ENCODE assay signal across 21 cellular contexts in genomic region chr17:73214851-73215250, GRCh38. TPM values are rescaled to one million over a fixed set of nuclear protein-coding genes. Genes with fewer than 3 reads are reported as not detected.
DNase-seq lines count a peak whose midpoint lies in the region; ATAC-seq and TF ChIP-seq lines count a peak whose summit lies in the region.
"Had no signal": no experiment of that assay in that cellular context is flagged by ENCODE, and none has a peak within 500 bp of the region (broad histone marks: within the 10 kb centered on the region; RNA-seq: fewer than 3 reads in every experiment).

No MANE protein-coding gene starts in this region.

- H3K4me2 ChIP-seq in GM23338 (no peak overlapping the region), Karpas-422 (ENCODE audit: low read depth, low read length, poor library complexity, severe bottlenecking) (no peak overlapping the region)

- no peaks in the 10 kb centered on the region for H3K9me3 Mint-ChIP-seq in CD4-positive, CD25-positive, alpha-beta regulatory T cell
- no peaks in the 10 kb centered on the region for H3K9me3 Mint-ChIP-seq in GM23338
- H3K9me3 Mint-ChIP-seq in stimulated activated effector memory CD8-positive, alpha-beta T cell treated with anti-CD3 and anti-CD28 coated beads, Interleukin-12 subunit alpha, Interleukin-12 subunit beta, amount 100 ng/mL, for 72 hours = no peaks in the 10 kb centered on the region
- H3K9me3 Mint-ChIP-seq: IgD-negative memory B cell had no signal

- peaks cover 78% of the 10 kb centered on the region for H3K79me2 ChIP-seq in GM23338 (replicated peaks; ENCODE audit: insufficient read depth)
- H3K79me2 ChIP-seq in Karpas-422 (ENCODE audit: low read length) = peaks cover 67% of the 10 kb centered on the region

- no peaks in the 10 kb centered on the region for H3K9me3 ChIP-seq in CD4-positive, CD25-positive, alpha-beta regulatory T cell (ENCODE audit: control insufficient read depth in 2 of 2, low read length in 2 of 2)
- H3K9me3 ChIP-seq in endocrine pancreas (ENCODE audit: control insufficient read depth, low read length) = no peaks in the 10 kb centered on the region
- no peaks in the 10 kb centered on the region for H3K9me3 ChIP-seq in Karpas-422 (ENCODE audit: low read length)
- H3K9me3 ChIP-seq: MG63, Peyer's patch, SJCRH30 had no signal

- H3K4me1 ChIP-seq in CD4-positive, CD25-positive, alpha-beta regulatory T cell (ENCODE audit: control insufficient read depth, insufficient read depth, low read length, poor library complexity, severe bottlenecking) = peaks cover 26% of the 10 kb centered on the region
- H3K4me1 ChIP-seq in GM23338 (ENCODE audit: insufficient read depth) = peaks cover 4% of the 10 kb centered on the region; the same call in 1 of the 2 replicates
- H3K4me1 ChIP-seq in endocrine pancreas (ENCODE audit: control insufficient read depth, insufficient read depth, low read length) = no peaks in the 10 kb centered on the region
- no peaks in the 10 kb centered on the region for H3K4me1 ChIP-seq in Karpas-422 (ENCODE audit: low read length)
- H3K4me1 ChIP-seq: Peyer's patch, SJCRH30 had no signal

- H3K27me3 Mint-ChIP-seq in CD4-positive, CD25-positive, alpha-beta regulatory T cell = no peaks in the 10 kb centered on the region
- H3K27me3 Mint-ChIP-seq in GM23338 (ENCODE audit: insufficient read depth, low read depth, poor library complexity) = peaks cover 3% of the 10 kb centered on the region
- H3K27me3 Mint-ChIP-seq: IgD-negative memory B cell had no signal

- peaks cover 21 to 59% (median 40%) of the 10 kb centered on the region in 4 donors for H3K4me1 Mint-ChIP-seq in CD4-positive, CD25-positive, alpha-beta regulatory T cell
- H3K4me1 Mint-ChIP-seq in GM23338 = peaks cover 17% of the 10 kb centered on the region
- peaks cover 31% of the 10 kb centered on the region for H3K4me1 Mint-ChIP-seq in stimulated activated effector memory CD8-positive, alpha-beta T cell treated with anti-CD3 and anti-CD28 coated beads, Interleukin-12 subunit alpha, Interleukin-12 subunit beta, amount 100 ng/mL, for 72 hours

- H2AFZ ChIP-seq in GM23338 (no peak overlapping the region), Karpas-422 (ENCODE audit: low read length) (no peak overlapping the region)

- DNase-seq in CD4-positive, CD25-positive, alpha-beta regulatory T cell = no peak
- DNase-seq in GM23338 (ENCODE audit: low spot score) (no peak), SIG-M5 (lab: John Stamatoyannopoulos, UW) (no peak), C1 segment of cervical spinal cord (lab: John Stamatoyannopoulos, UW) (no peak), Karpas-422 (no peak)
- DNase-seq in stimulated activated effector memory CD8-positive, alpha-beta T cell treated with anti-CD3 and anti-CD28 coated beads, Interleukin-12 subunit alpha, Interleukin-12 subunit beta, amount 100 ng/mL, for 72 hours (ENCODE audit: low spot score in 2 of 2) = no peak
- DNase-seq: DMS79, MG63, NCI-H1417, NCI-H1694 treated with DMSO at 0.1 percent for 48 hours, NCI-H2081 treated with DMSO at 0.1 percent for 48 hours, NCI-H446, NCI-H526, Peyer's patch, SJCRH30 had no signal

- H4K20me1 ChIP-seq in GM23338 (replicated peaks; ENCODE audit: insufficient read depth) = peaks cover 49% of the 10 kb centered on the region; the same call in 1 of the 2 replicates
- H4K20me1 ChIP-seq in Karpas-422 (ENCODE audit: insufficient read depth, low read depth, low read length) = no peaks in the 10 kb centered on the region

- peaks cover 29% of the 10 kb centered on the region for H3K36me3 Mint-ChIP-seq in CD4-positive, CD25-positive, alpha-beta regulatory T cell
- peaks cover 26% of the 10 kb centered on the region for H3K36me3 Mint-ChIP-seq in GM23338 (ENCODE audit: low read depth)
- peaks cover 77% of the 10 kb centered on the region for H3K36me3 Mint-ChIP-seq in stimulated activated effector memory CD8-positive, alpha-beta T cell treated with anti-CD3 and anti-CD28 coated beads, Interleukin-12 subunit alpha, Interleukin-12 subunit beta, amount 100 ng/mL, for 72 hours

- H3K4me3 Mint-ChIP-seq in CD4-positive, CD25-positive, alpha-beta regulatory T cell = peak overlapping the region in 1 of 4 donors; percentile 14
- H3K4me3 Mint-ChIP-seq in GM23338 = no peak overlapping the region
- H3K4me3 Mint-ChIP-seq in stimulated activated effector memory CD8-positive, alpha-beta T cell treated with anti-CD3 and anti-CD28 coated beads, Interleukin-12 subunit alpha, Interleukin-12 subunit beta, amount 100 ng/mL, for 72 hours = no peak overlapping the region
- H3K4me3 Mint-ChIP-seq: IgD-negative memory B cell had no signal

- H3K27ac ChIP-seq in CD4-positive, CD25-positive, alpha-beta regulatory T cell (ENCODE audit: insufficient read depth, low read length, poor library complexity, severe bottlenecking) = no peak overlapping the region
- peak overlapping the region; percentile 30; the same call in 1 of the 2 replicates for H3K27ac ChIP-seq in GM23338 (ENCODE audit: low read depth)
- no peak overlapping the region for H3K27ac ChIP-seq in Karpas-422 (ENCODE audit: low read length)
- H3K27ac ChIP-seq: Peyer's patch, SJCRH30 had no signal

- no peak for ATAC-seq in CD4-positive, CD25-positive, alpha-beta regulatory T cell (ENCODE audit: low read depth in 2 of 2)
- no peak for ATAC-seq in GM23338
- ATAC-seq in stimulated activated effector memory CD8-positive, alpha-beta T cell treated with anti-CD3 and anti-CD28 coated beads, Interleukin-12 subunit alpha, Interleukin-12 subunit beta, amount 100 ng/mL, for 72 hours = no peak

- TF ChIP-seq CTCF in GM23338 (conservative IDR thresholded peaks at IDR 0.05; ENCODE audit: low read depth in 2 of 2) = no peak

- H3K27me3 ChIP-seq in CD4-positive, CD25-positive, alpha-beta regulatory T cell (ENCODE audit: control insufficient read depth, insufficient read depth, low read length) = no peaks in the 10 kb centered on the region
- H3K27me3 ChIP-seq in GM23338 (ENCODE audit: insufficient read depth) (no peaks in the 10 kb centered on the region), endocrine pancreas (ENCODE audit: control insufficient read depth, insufficient read depth, low read length) (no peaks in the 10 kb centered on the region), Karpas-422 (ENCODE audit: low read length) (no peaks in the 10 kb centered on the region)
- H3K27me3 ChIP-seq: MG63, Peyer's patch, SJCRH30 had no signal

- H3K4me3 ChIP-seq in CD4-positive, CD25-positive, alpha-beta regulatory T cell (ENCODE audit: low read depth, low read length) = no peak overlapping the region
- H3K4me3 ChIP-seq in GM23338 (no peak overlapping the region), endocrine pancreas (ENCODE audit: control insufficient read depth, insufficient read depth, low read length) (peak overlapping the region; percentile 31), Karpas-422 (ENCODE audit: low read length) (no peak overlapping the region)
- H3K4me3 ChIP-seq: MG63, Peyer's patch, SJCRH30 had no signal

- no peak overlapping the region for H3K9ac ChIP-seq in endocrine pancreas (ENCODE audit: control insufficient read depth, insufficient read depth, low read length)
- no peak overlapping the region for H3K9ac ChIP-seq in Karpas-422 (ENCODE audit: low read length)

- H3K9me2 ChIP-seq in GM23338 (ENCODE audit: insufficient read depth) (no peaks in the 10 kb centered on the region), Karpas-422 (replicated peaks; ENCODE audit: insufficient read depth, low read length) (no peaks in the 10 kb centered on the region)

- no peaks in the 10 kb centered on the region for H3F3A ChIP-seq in GM23338 (replicated peaks; ENCODE audit: low read depth)

- peaks cover 17% of the 10 kb centered on the region for H3K36me3 ChIP-seq in CD4-positive, CD25-positive, alpha-beta regulatory T cell (ENCODE audit: control insufficient read depth, insufficient read depth, low read length)
- H3K36me3 ChIP-seq in GM23338 (ENCODE audit: insufficient read depth) (peaks cover under 1% of the 10 kb centered on the region; the same call in 1 of the 2 replicates), endocrine pancreas (ENCODE audit: control insufficient read depth, insufficient read depth, low read length) (no peaks in the 10 kb centered on the region), Karpas-422 (ENCODE audit: insufficient read depth, low read length) (peaks cover 19% of the 10 kb centered on the region)

- H3K27ac Mint-ChIP-seq in CD4-positive, CD25-positive, alpha-beta regulatory T cell = peak overlapping the region in 2 of 3 donors; percentile 34 to 89
- H3K27ac Mint-ChIP-seq in GM23338 = no peak overlapping the region
- H3K27ac Mint-ChIP-seq in stimulated activated effector memory CD8-positive, alpha-beta T cell treated with anti-CD3 and anti-CD28 coated beads, Interleukin-12 subunit alpha, Interleukin-12 subunit beta, amount 100 ng/mL, for 72 hours = peak overlapping the region; percentile 81

TF ChIP-seq in GM23338, 12 proteins besides CTCF, POLR2A, EP300 and RAD21 (continues in another document):
- TF ChIP-seq CREB1 (CRISPR knock-in tag; IDR thresholded peaks at IDR 0.05; ENCODE audit: low read depth) = no peak
- no peak for TF ChIP-seq EZH2 (IDR thresholded peaks at IDR 0.05; ENCODE audit: low read depth, unreplicated experiment)

RNA-seq across cellular contexts. Expression of gene COG1, which starts 22.0 kb away (rescaled TPM):
- 61.0 TPM for total RNA-seq in CD4-positive, CD25-positive, alpha-beta regulatory T cell
- polyA plus RNA-seq in CD4-positive, CD25-positive, alpha-beta regulatory T cell = 10 to 100 TPM; 18.9 to 31.7 (median 21.2) TPM
- total RNA-seq in GM23338 (2014; rRNA removed; shearing (Covaris generic)) = 11.9 and 15.0 TPM in 2 replicates
- 25.5 and 26.1 TPM in 2 replicates for polyA plus RNA-seq in GM23338 (2016; fragmentation: Nextera tagmentation; extraction: Ambion mirVana)
- total RNA-seq in Karpas-422 (2014; rRNA removed; shearing (Covaris generic); ENCODE audit: low replicate concordance) = 11.0 and 25.3 TPM in 2 replicates

RNA-seq across cellular contexts. Expression of gene CPSF4L, which starts 46.8 kb away (rescaled TPM):
- total RNA-seq in CD4-positive, CD25-positive, alpha-beta regulatory T cell = not detected
- not detected for polyA plus RNA-seq in CD4-positive, CD25-positive, alpha-beta regulatory T cell
- not detected in 2 replicates for total RNA-seq in GM23338 (2014; rRNA removed; shearing (Covaris generic))
- polyA plus RNA-seq in GM23338 (2016; fragmentation: Nextera tagmentation; extraction: Ambion mirVana) = not detected in 2 replicates
- not detected in 2 replicates for total RNA-seq in Karpas-422 (2014; rRNA removed; shearing (Covaris generic); ENCODE audit: low replicate concordance)
- total RNA-seq: H7, LHCN-M2, OCI-LY7, Peyer's patch, SJCRH30 had no signal
- polyA plus RNA-seq: IgD-negative memory B cell had no signal

RNA-seq across cellular contexts. Expression of gene SSTR2, which starts 50.0 kb away (rescaled TPM):
- total RNA-seq in CD4-positive, CD25-positive, alpha-beta regulatory T cell = 0.05 TPM
- under 1 TPM in 1 of 4 donors, not detected in 3; 0.05 TPM for polyA plus RNA-seq in CD4-positive, CD25-positive, alpha-beta regulatory T cell
- 1.7 and 1.8 TPM in 2 replicates for total RNA-seq in GM23338 (2014; rRNA removed; shearing (Covaris generic))
- 1.1 and 1.4 TPM in 2 replicates for polyA plus RNA-seq in GM23338 (2016; fragmentation: Nextera tagmentation; extraction: Ambion mirVana)
- 20.9 and 25.3 TPM in 2 replicates for total RNA-seq in Karpas-422 (2014; rRNA removed; shearing (Covaris generic); ENCODE audit: low replicate concordance)
- total RNA-seq: OCI-LY7 had no signal
- polyA plus RNA-seq: BJ, IgD-negative memory B cell had no signal
